19 cellular contexts compared by ENCODE assay signal in genomic region chr20:46946796-46947195, GRCh38. TPM values are rescaled to one million over a fixed set of nuclear protein-coding genes. Genes with fewer than 3 reads are reported as not detected.
"Had no signal": no experiment of that assay in that cellular context is flagged by ENCODE, and none has a peak within 500 bp of the region (broad histone marks: within the 10 kb centered on the region; RNA-seq: fewer than 3 reads in every experiment).

No MANE protein-coding gene starts in this region.

- H3K27me3 ChIP-seq: adrenal gland had no signal

- DNase-seq: activated CD4-positive, alpha-beta T cell treated with anti-CD3 and anti-CD28 coated beads for 48 hours; activated CD8-positive, alpha-beta memory T cell treated with anti-CD3 and anti-CD28 coated beads, Interleukin-2, amount 50 U/mL, for 4 hours; activated CD8-positive, alpha-beta T cell treated with anti-CD3 and anti-CD28 coated beads, Interleukin-2, amount 10 ng/mL, durations not matched to agents 7 days and 5 days; activated effector memory CD4-positive, alpha-beta T cell treated with anti-CD3 and anti-CD28 coated beads, Interleukin-2, amount 50 U/mL, for 16 hours; activated T-cell treated with anti-CD3 and anti-CD28 coated beads, Interleukin-2, amount 50 U/mL, for 48 hours; adrenal gland; cerebellar nuclear complex; erythroblast; foreskin fibroblast; glutamatergic neuron; hypothalamus; kidney; left ventricle myocardium inferior; natural killer cell; right cardiac atrium; stimulated activated CD4-positive, alpha-beta T cell treated with anti-CD3 and anti-CD28 coated beads, Interleukin-1b, Interleukin-23, amount 100 ng/mL, for 48 hours; stimulated activated naive CD8-positive, alpha-beta T cell treated with anti-CD3 and anti-CD28 coated beads, Interleukin-15, amount 100 ng/mL, for 72 hours; T-helper 17 cell had no signal

- H3K4me3 ChIP-seq: adrenal gland, left ventricle myocardium inferior had no signal

- ATAC-seq: activated CD8-positive, alpha-beta T cell treated with anti-CD3 and anti-CD28 coated beads, Interleukin-2, amount 10 ng/mL, durations not matched to agents 7 days and 5 days; natural killer cell; stimulated activated naive CD8-positive, alpha-beta T cell treated with anti-CD3 and anti-CD28 coated beads, Interleukin-15, amount 100 ng/mL, for 72 hours; T-helper 17 cell had no signal

- H3K36me3 ChIP-seq: adrenal gland, left ventricle myocardium inferior had no signal

- H3K27ac ChIP-seq: left ventricle myocardium inferior had no signal

- H3K9me3 ChIP-seq: adrenal gland, left ventricle myocardium inferior had no signal

- H3K4me1 ChIP-seq: adrenal gland had no signal

RNA-seq across cellular contexts. Expression of gene EYA2, which starts 52.2 kb away (rescaled TPM):
- total RNA-seq: activated CD8-positive, alpha-beta T cell treated with anti-CD3 and anti-CD28 coated beads, Interleukin-2, amount 10 ng/mL, durations not matched to agents 7 days and 5 days; dermis microvascular lymphatic vessel endothelial cell had no signal
